9 cellular contexts compared by ENCODE assay signal in the genomic region with DNA sequence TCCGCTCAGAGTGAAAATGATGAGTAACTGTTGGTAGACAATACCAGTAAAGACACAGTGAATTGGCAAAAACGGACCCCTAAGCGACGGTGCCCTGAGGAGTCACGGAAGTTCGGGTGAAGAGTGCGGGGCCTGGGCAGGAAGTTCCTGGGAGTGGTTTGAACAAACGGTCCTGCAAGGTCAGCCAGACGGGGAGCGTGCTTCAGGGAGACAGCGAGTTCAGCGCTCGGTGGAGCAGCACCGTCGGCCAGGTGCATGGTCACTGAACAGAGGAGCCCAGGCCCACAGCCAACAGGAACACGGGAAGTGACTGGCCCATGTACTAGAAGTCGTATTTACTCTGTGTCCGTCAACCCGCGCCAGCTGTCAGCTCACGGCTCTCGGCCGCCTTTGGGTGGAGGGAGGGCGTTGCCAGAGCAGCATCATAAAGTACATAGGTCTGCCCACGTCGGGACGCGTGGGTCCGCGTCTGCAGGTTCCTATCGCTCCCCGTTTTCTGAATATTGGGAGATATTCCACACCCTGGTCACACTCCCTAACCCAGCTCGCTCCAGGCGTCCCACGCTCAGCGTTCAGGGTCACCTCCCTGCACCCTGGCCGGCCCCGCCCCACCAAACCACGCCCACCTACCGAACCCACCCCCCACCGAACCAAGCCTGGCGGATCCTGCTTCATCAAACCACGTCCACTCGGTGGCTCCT.
DNase-seq lines count a peak whose midpoint lies in the region; ATAC-seq, FAIRE-seq and TF ChIP-seq lines count a peak whose summit lies in the region.
"Had no signal": no experiment of that assay in that cellular context is flagged by ENCODE, and none has a peak within 500 bp of the region (broad histone marks: within the 10 kb centered on the region; RNA-seq: fewer than 3 reads in every experiment).

No MANE protein-coding gene starts in this region.

- H3K9me3 ChIP-seq in Panc1 (ENCODE audit: control insufficient read depth, insufficient read depth, low read depth, low read length) (no peaks in the 10 kb centered on the region), mesenchymal stem cell (ENCODE audit: control insufficient read depth, low read length) (no peaks in the 10 kb centered on the region), suprapubic skin (no peaks in the 10 kb centered on the region)

- H3K36me3 ChIP-seq in Panc1 (ENCODE audit: control insufficient read depth, insufficient read depth, low read length) (no peaks in the 10 kb centered on the region), mesenchymal stem cell (ENCODE audit: control insufficient read depth in 1 of 2, insufficient read depth in 2 of 2, low read depth in 1 of 2, low read length in 2 of 2) (no peaks in the 10 kb centered on the region), suprapubic skin (no peaks in the 10 kb centered on the region)

- in situ Hi-C loops in Panc1 (cut with HindIII; ENCODE audit: low pct_unique_long_range_greater_than_20kb, low sequenced_read_pairs), result no loop called here

- H2AK5ac ChIP-seq in mesenchymal stem cell (ENCODE audit: low read length, severe bottlenecking), result no peak overlapping the region

- no peak overlapping the region for H3K23ac ChIP-seq in mesenchymal stem cell (ENCODE audit: low read length in 2 of 2)

- no peak overlapping the region for H2BK120ac ChIP-seq in mesenchymal stem cell (ENCODE audit: low read depth, low read length)

- H3K27me3 Mint-ChIP-seq in MCF 10A (ENCODE audit: insufficient read depth, unreplicated experiment), result no peaks in the 10 kb centered on the region

- intact Hi-C loops in Panc1 (cut with micrococcal nuclease; ENCODE audit: unreplicated experiment) (no loop called here), MCF 10A (cut with micrococcal nuclease) (no loop called here)

- no peak overlapping the region for H3K18ac ChIP-seq in mesenchymal stem cell (ENCODE audit: low read depth in 1 of 2, low read length in 2 of 2)

- H3K27me3 ChIP-seq in Panc1 (ENCODE audit: control insufficient read depth, insufficient read depth, low read length), result no peaks in the 10 kb centered on the region
- H3K27me3 ChIP-seq in mesenchymal stem cell (ENCODE audit: control insufficient read depth in 1 of 2, insufficient read depth in 1 of 2, low read length in 2 of 2), result peaks cover 4 to 29% of the 10 kb centered on the region in 2 experiments
- no peaks in the 10 kb centered on the region for H3K27me3 ChIP-seq in suprapubic skin

- no peaks in the 10 kb centered on the region for H3K36me3 Mint-ChIP-seq in MCF 10A (ENCODE audit: insufficient read depth, unreplicated experiment)

- H3K9ac ChIP-seq in mesenchymal stem cell (ENCODE audit: low read length), result no peak overlapping the region

- CTCF ChIA-PET in Panc1 (lab: Charles Lee), result no interaction called here
- CTCF ChIA-PET in MCF 10A (lab: Yijun Ruan, JAX), result no interaction called here

- H3K4ac ChIP-seq in mesenchymal stem cell (ENCODE audit: low read depth in 1 of 2, low read length in 2 of 2), result no peak overlapping the region

- no peaks in the 10 kb centered on the region for H3K79me1 ChIP-seq in mesenchymal stem cell (replicated peaks; ENCODE audit: low read length, poor library complexity, severe bottlenecking)

- POLR2A ChIA-PET in Panc1 (lab: Charles Lee), result no interaction called here
- POLR2A ChIA-PET in MCF 10A (lab: Yijun Ruan, JAX), result no interaction called here

- no peak for TF ChIP-seq CTCF in GM12864 (IDR thresholded peaks at IDR 0.05; ENCODE audit: low read depth, low read length, missing control alignments)
- TF ChIP-seq CTCF in Panc1 (IDR thresholded peaks at IDR 0.05), result no peak
- no peak for TF ChIP-seq CTCF in MCF 10A (IDR thresholded peaks at IDR 0.05; ENCODE audit: unreplicated experiment)
- TF ChIP-seq CTCF in suprapubic skin (IDR thresholded peaks at IDR 0.05), result no peak

- peak; percentile 57 for ATAC-seq in HG03095 (IDR thresholded peaks at IDR 0.05; ENCODE audit: unreplicated experiment)
- peak; percentile 80 for ATAC-seq in Panc1

- peak overlapping the region; percentile 35 for H3K4me2 ChIP-seq in mesenchymal stem cell (ENCODE audit: low read length, poor library complexity, severe bottlenecking)

- no peak overlapping the region for H3K27ac ChIP-seq in Panc1 (ENCODE audit: low read length)
- no peak overlapping the region for H3K27ac ChIP-seq in mesenchymal stem cell (ENCODE audit: low read length, poor library complexity, severe bottlenecking)
- no peak overlapping the region for H3K27ac ChIP-seq in suprapubic skin

- no peak overlapping the region for H3K14ac ChIP-seq in mesenchymal stem cell (ENCODE audit: low read length in 2 of 2)

- no peak for FAIRE-seq in urothelium cell line (lab: Jason Lieb, UNC)
- FAIRE-seq: islet of Langerhans had no signal

- H2BK5ac ChIP-seq in mesenchymal stem cell (ENCODE audit: low read depth, low read length, poor library complexity, severe bottlenecking), result no peak overlapping the region

- no peak overlapping the region for H2BK15ac ChIP-seq in mesenchymal stem cell (ENCODE audit: low read depth, poor library complexity, severe bottlenecking)

- no peak for TF ChIP-seq POLR2A in suprapubic skin (IDR thresholded peaks at IDR 0.05)

- H4K8ac ChIP-seq in mesenchymal stem cell (ENCODE audit: low read length), result no peak overlapping the region

- H2BK12ac ChIP-seq in mesenchymal stem cell (ENCODE audit: low read length in 2 of 2), result no peak overlapping the region

- no TSS peak for BruUV-seq in Panc1 (replicated peaks; lab: Mats Ljungman, UMichigan)
- BruUV-seq in MCF 10A (replicated peaks; lab: Mats Ljungman, UMichigan), result no TSS peak

- H2AFZ ChIP-seq in mesenchymal stem cell (ENCODE audit: low read depth, low read length), result no peak overlapping the region

- WGBS in mesenchymal stem cell, result 30% methylated on average over 43 of the region's 44 CpGs
- WGBS in suprapubic skin, result 11% methylated on average over 36 of the region's 44 CpGs

- H3K4me3 ChIP-seq in GM12864 (ENCODE audit: low read depth, low read length), result peak overlapping the region; percentile 48
- peak overlapping the region; percentile 39 to 51 for H3K4me3 ChIP-seq in Panc1 (ENCODE audit: low read depth in 2 of 2, low read length in 2 of 2)
- H3K4me3 ChIP-seq in mesenchymal stem cell (ENCODE audit: insufficient read depth in 1 of 2, low read depth in 1 of 2, low read length in 2 of 2), result peak overlapping the region in 1 of 2 experiments; percentile 56
- H3K4me3 ChIP-seq in suprapubic skin, result peak overlapping the region; percentile 48

- H3K4me3 Mint-ChIP-seq in MCF 10A (ENCODE audit: unreplicated experiment), result peak overlapping the region; percentile 36

- no peak for TF ChIP-seq EP300 in suprapubic skin (IDR thresholded peaks at IDR 0.05)

- H3K4me1 Mint-ChIP-seq in MCF 10A (ENCODE audit: insufficient read depth, unreplicated experiment), result peaks cover 6% of the 10 kb centered on the region

- H3K9me3 Mint-ChIP-seq in MCF 10A (ENCODE audit: unreplicated experiment), result no peaks in the 10 kb centered on the region

- H3K4me1 ChIP-seq in Panc1 (ENCODE audit: control insufficient read depth, insufficient read depth, low read length) (no peaks in the 10 kb centered on the region), mesenchymal stem cell (ENCODE audit: control insufficient read depth, insufficient read depth, low read depth, low read length) (peaks cover 2% of the 10 kb centered on the region), suprapubic skin (peaks cover 14% of the 10 kb centered on the region)

- peak overlapping the region; percentile 15 for H4K91ac ChIP-seq in mesenchymal stem cell (ENCODE audit: low read length)

- DNase-seq in GM12864 (ENCODE audit: low read depth) (no peak), Panc1 (ENCODE audit: low read depth, low spot score) (no peak), MCF 10A (ENCODE audit: unreplicated experiment) (peak; percentile 34), mesenchymal stem cell (no peak), suprapubic skin (ENCODE audit: low spot score in 2 of 2) (peak; percentile 60 to 79), OCI-M2 (lab: John Stamatoyannopoulos, UW; ENCODE audit: unreplicated experiment) (no peak), urothelium cell line (ENCODE audit: low spot score) (no peak)

- no peak overlapping the region for H3K27ac Mint-ChIP-seq in MCF 10A (ENCODE audit: low read depth, unreplicated experiment)

Comparison
In these comparisons a context has a peak if more than half of its experiments do, and no peak if none do; other contexts are left out.
1. DNase-seq: peak in MCF 10A (single experiment) and suprapubic skin (2 of 2); none in GM12864 (single experiment), Panc1 (single experiment), mesenchymal stem cell (single experiment), OCI-M2 (single experiment) and urothelium cell line (single experiment).